8 cellular contexts compared by ENCODE assay signal in the genomic region with DNA sequence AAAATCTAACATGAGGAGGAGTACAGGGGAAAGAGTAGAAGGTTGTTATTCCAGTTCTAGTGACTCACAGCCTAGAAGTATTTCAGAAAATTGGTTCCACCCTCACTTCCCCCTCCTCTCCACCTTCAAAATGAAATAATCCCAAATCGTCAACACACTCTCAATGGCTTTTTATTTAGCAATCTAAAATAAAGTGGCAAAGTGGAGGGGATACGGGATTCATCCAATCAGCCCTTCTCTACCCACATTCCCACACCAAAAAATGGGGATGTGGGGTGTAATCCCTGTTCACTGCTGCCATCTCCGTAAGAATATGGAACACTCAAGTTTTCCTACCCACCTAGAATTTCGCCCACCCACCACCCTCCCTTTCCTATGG. TPM values are rescaled to one million over a fixed set of nuclear protein-coding genes. Genes with fewer than 3 reads are reported as not detected.
DNase-seq lines count a peak whose midpoint lies in the region; ATAC-seq, FAIRE-seq and TF ChIP-seq lines count a peak whose summit lies in the region.

No MANE protein-coding gene starts in this region.

- ATAC-seq in left colon: peak; percentile 37

- 0 to 2% methylated on average over 4 of the region's 4 CpGs for WGBS in testis, 2 donors

- no peaks in the 10 kb centered on the region for H3K9me2 ChIP-seq in MM.1S (replicated peaks; ENCODE audit: insufficient read depth, low read length)

- intact Hi-C loops in breast epithelium (cut with DNase I; ENCODE audit: low total_unique reads): no loop called here
- intact Hi-C loops in left colon (cut with DNase I, micrococcal nuclease): no loop called here
- intact Hi-C loops in testis (cut with DNase I; ENCODE audit: low total_unique reads): no loop called here

- H3K79me2 ChIP-seq in MM.1S (ENCODE audit: low read length): no peaks in the 10 kb centered on the region

- no peak for TF ChIP-seq CTCF in MM.1S (IDR thresholded peaks at IDR 0.05; ENCODE audit: low read length)
- TF ChIP-seq CTCF in breast epithelium (IDR thresholded peaks at IDR 0.05): no peak
- no peak for TF ChIP-seq CTCF in testis (IDR thresholded peaks at IDR 0.05)

- H3K4me1 ChIP-seq in MM.1S (ENCODE audit: low read length) (peaks cover 7% of the 10 kb centered on the region), breast epithelium (peaks cover 0 to 28% of the 10 kb centered on the region in 2 donors), testis (peaks cover 9% of the 10 kb centered on the region)

- no peaks in the 10 kb centered on the region for H3K9me3 ChIP-seq in MM.1S (replicated peaks; ENCODE audit: insufficient read depth, low read length)
- H3K9me3 ChIP-seq in breast epithelium: no peaks in the 10 kb centered on the region
- no peaks in the 10 kb centered on the region for H3K9me3 ChIP-seq in testis

- H4K20me1 ChIP-seq in MM.1S (ENCODE audit: insufficient read depth, low read length): peaks cover 19% of the 10 kb centered on the region

- H3K36me3 ChIP-seq in MM.1S (replicated peaks; ENCODE audit: insufficient read depth, low read length): no peaks in the 10 kb centered on the region
- no peaks in the 10 kb centered on the region for H3K36me3 ChIP-seq in breast epithelium
- H3K36me3 ChIP-seq in testis (ENCODE audit: low read depth, missing control alignments): no peaks in the 10 kb centered on the region

- H3K9ac ChIP-seq in MM.1S (ENCODE audit: low read length): no peak overlapping the region

- H3K27ac ChIP-seq in MM.1S (ENCODE audit: low read length) (no peak overlapping the region), breast epithelium (peak overlapping the region; percentile 100), testis (peak overlapping the region; percentile 99)

- H3K4me3 ChIP-seq in MM.1S (ENCODE audit: low read length) (peak overlapping the region; percentile 57), breast epithelium (peak overlapping the region; percentile 87 to 96 (median 93)), testis (peak overlapping the region; percentile 86 to 96)

- H3K27me3 ChIP-seq in MM.1S (replicated peaks; ENCODE audit: insufficient read depth, low read length) (peaks cover 89% of the 10 kb centered on the region), breast epithelium (no peaks in the 10 kb centered on the region), testis (no peaks in the 10 kb centered on the region)

- peaks cover 9% of the 10 kb centered on the region; the same call in 1 of the 2 replicates for H3F3A ChIP-seq in MM.1S (ENCODE audit: insufficient read depth, low read length)

- DNase-seq in Daoy (ENCODE audit: low read depth) (peak; percentile 34), MM.1S (no peak), breast epithelium (ENCODE audit: low spot score in 2 of 2) (no peak), left colon (no peak), testis (no peak), NCI-H2196 treated with DMSO at 0.1 percent for 48 hours (lab: John Stamatoyannopoulos, UW; ENCODE audit: unreplicated experiment) (no peak), H54 (ENCODE audit: insufficient read length, low spot score) (no peak), AML-193 (lab: John Stamatoyannopoulos, UW) (no peak)

- H3K4me2 ChIP-seq in MM.1S (ENCODE audit: low read depth, low read length): peak overlapping the region; percentile 77

- H2AFZ ChIP-seq in MM.1S (ENCODE audit: low read length): 0 out of 2 replicates have a peak overlapping the region, but pooled peaks have one; percentile 44

- TF ChIP-seq POLR2A in breast epithelium (IDR thresholded peaks at IDR 0.05): no peak
- no peak for TF ChIP-seq POLR2A in testis (IDR thresholded peaks at IDR 0.05)
- no peak for TF ChIP-seq POLR2A in H54 (IDR thresholded peaks at IDR 0.05; ENCODE audit: low read depth, low read length)

- FAIRE-seq in H54 (lab: Jason Lieb, UNC): no peak

RNA-seq across cellular contexts. Expression of a gene that starts 1.0 kb away (rescaled TPM):
- 75.5 and 76.1 TPM in 2 replicates for total RNA-seq in Daoy (2014; rRNA removed; shearing (Covaris generic))
- total RNA-seq in breast epithelium (100 to 1,000 TPM; 122 to 270 (median 186) TPM), left colon (100 to 1,000 TPM; 108 to 119 TPM), testis (100 to 1,000 TPM in 1 of 2 donors, 10 to 100 TPM in 1; 82.9 to 110 TPM)
- polyA plus RNA-seq in testis (ENCODE audit: insufficient read depth, low read depth, low replicate concordance): 59.6 TPM

RNA-seq across cellular contexts. Expression of a gene that starts 41.3 kb away (rescaled TPM):
- total RNA-seq in Daoy (2014; rRNA removed; shearing (Covaris generic)): 1.9 and 2.5 TPM in 2 replicates
- total RNA-seq in breast epithelium (1 to 10 TPM; 1.6 to 3.7 (median 1.9) TPM), left colon (1 to 10 TPM; 1.0 to 2.4 TPM), testis (1 to 10 TPM; 3.8 to 4.3 TPM)
- 4.5 TPM for polyA plus RNA-seq in testis (ENCODE audit: insufficient read depth, low read depth, low replicate concordance)
